Comparison of ENCODE assay signal across 14 cellular contexts in genomic region chr11:47854667-47855066, GRCh38. TPM values are rescaled to one million over a fixed set of nuclear protein-coding genes. Genes with fewer than 3 reads are reported as not detected.
A peak's percentile ranks its signal among the peaks of the same experiment; 100 is the strongest.
DNase-seq lines count a peak whose midpoint lies in the region; ATAC-seq lines count a peak whose summit lies in the region.
"Had no signal": no experiment of that assay in that cellular context is flagged by ENCODE, and none has a peak within 500 bp of the region (broad histone marks: within the 10 kb centered on the region; RNA-seq: fewer than 3 reads in every experiment).

No MANE protein-coding gene starts in this region.

- H3K4me3 Mint-ChIP-seq in dendritic cell treated with granulocyte-macrophage colony-stimulating factor and Interleukin-4, amounts not matched to agents 40 ng/mL and 50 ng/mL, for 4 days: peak overlapping the region; percentile 23
- H3K4me3 Mint-ChIP-seq: immature natural killer cell had no signal

- intact Hi-C loops in dendritic cell treated with granulocyte-macrophage colony-stimulating factor and Interleukin-4, amounts not matched to agents 40 ng/mL and 50 ng/mL, for 4 days (cut with micrococcal nuclease): loop anchor here (10.0 kb wide), 1 partner anchor 260 kb away; no protein-coding TSS in a partner anchor

- peak overlapping the region; percentile 70 for H3K27ac Mint-ChIP-seq in dendritic cell treated with granulocyte-macrophage colony-stimulating factor and Interleukin-4, amounts not matched to agents 40 ng/mL and 50 ng/mL, for 4 days
- H3K27ac Mint-ChIP-seq in activated naive CD4-positive, alpha-beta T cell treated with anti-CD3 and anti-CD28 coated beads, Interleukin-2, amount 50 U/mL, for 72 hours: no peak overlapping the region
- H3K27ac Mint-ChIP-seq: immature natural killer cell had no signal

- no peak for DNase-seq in activated naive CD4-positive, alpha-beta T cell treated with anti-CD3 and anti-CD28 coated beads, Interleukin-2, amount 50 U/mL, for 72 hours (ENCODE audit: low spot score in 2 of 2)
- DNase-seq in HCEC 1CT: no peak
- DNase-seq: activated CD4-positive, alpha-beta T cell treated with anti-CD3 and anti-CD28 coated beads, Interleukin-2, amount 50 U/mL, for 4 hours; activated naive CD4-positive, alpha-beta T cell treated with anti-CD3 and anti-CD28 coated beads, Interleukin-2, amount 50 U/mL, for 16 hours; immature natural killer cell; NCI-H1105 treated with DMSO at 0.1 percent for 48 hours; NCI-H774; uterus had no signal

- peak; percentile 45 for ATAC-seq in GM18858 (IDR thresholded peaks at IDR 0.05; ENCODE audit: unreplicated experiment)
- ATAC-seq in GM21423 (IDR thresholded peaks at IDR 0.05; ENCODE audit: unreplicated experiment): peak; percentile 49
- ATAC-seq in HG03175 (IDR thresholded peaks at IDR 0.05; ENCODE audit: unreplicated experiment): peak; percentile 39
- ATAC-seq in HG03025 (IDR thresholded peaks at IDR 0.05; ENCODE audit: low FRiP score, unreplicated experiment): no peak
- ATAC-seq in activated naive CD4-positive, alpha-beta T cell treated with anti-CD3 and anti-CD28 coated beads, Interleukin-2, amount 50 U/mL, for 72 hours: no peak
- ATAC-seq: sciatic nerve had no signal

- no peaks in the 10 kb centered on the region for H3K9me3 Mint-ChIP-seq in dendritic cell treated with granulocyte-macrophage colony-stimulating factor and Interleukin-4, amounts not matched to agents 40 ng/mL and 50 ng/mL, for 4 days
- H3K9me3 Mint-ChIP-seq in activated naive CD4-positive, alpha-beta T cell treated with anti-CD3 and anti-CD28 coated beads, Interleukin-2, amount 50 U/mL, for 72 hours: no peaks in the 10 kb centered on the region
- H3K9me3 Mint-ChIP-seq: immature natural killer cell had no signal

- H3K27me3 Mint-ChIP-seq in dendritic cell treated with granulocyte-macrophage colony-stimulating factor and Interleukin-4, amounts not matched to agents 40 ng/mL and 50 ng/mL, for 4 days: no peaks in the 10 kb centered on the region

- no peaks in the 10 kb centered on the region for H3K36me3 Mint-ChIP-seq in dendritic cell treated with granulocyte-macrophage colony-stimulating factor and Interleukin-4, amounts not matched to agents 40 ng/mL and 50 ng/mL, for 4 days (ENCODE audit: low read depth)
- no peaks in the 10 kb centered on the region for H3K36me3 Mint-ChIP-seq in activated naive CD4-positive, alpha-beta T cell treated with anti-CD3 and anti-CD28 coated beads, Interleukin-2, amount 50 U/mL, for 72 hours
- H3K36me3 Mint-ChIP-seq: immature natural killer cell had no signal

- peaks cover 35% of the 10 kb centered on the region for H3K4me1 Mint-ChIP-seq in dendritic cell treated with granulocyte-macrophage colony-stimulating factor and Interleukin-4, amounts not matched to agents 40 ng/mL and 50 ng/mL, for 4 days (ENCODE audit: low read depth)

RNA-seq across cellular contexts. Expression of gene NUP160, which starts 6.5 kb away (rescaled TPM):
- total RNA-seq in activated naive CD4-positive, alpha-beta T cell treated with anti-CD3 and anti-CD28 coated beads, Interleukin-2, amount 50 U/mL, for 72 hours: 10 to 100 TPM; 76.8 to 95.7 TPM

Comparison
In these comparisons a context has a peak if more than half of its experiments do, and no peak if none do; other contexts are left out.
1. ATAC-seq: peak in GM18858 (single experiment), GM21423 (single experiment) and HG03175 (single experiment); none in HG03025 (single experiment) and activated naive CD4-positive, alpha-beta T cell treated with anti-CD3 and anti-CD28 coated beads, Interleukin-2, amount 50 U/mL, for 72 hours (0 of 2).